In the genomic region with DNA sequence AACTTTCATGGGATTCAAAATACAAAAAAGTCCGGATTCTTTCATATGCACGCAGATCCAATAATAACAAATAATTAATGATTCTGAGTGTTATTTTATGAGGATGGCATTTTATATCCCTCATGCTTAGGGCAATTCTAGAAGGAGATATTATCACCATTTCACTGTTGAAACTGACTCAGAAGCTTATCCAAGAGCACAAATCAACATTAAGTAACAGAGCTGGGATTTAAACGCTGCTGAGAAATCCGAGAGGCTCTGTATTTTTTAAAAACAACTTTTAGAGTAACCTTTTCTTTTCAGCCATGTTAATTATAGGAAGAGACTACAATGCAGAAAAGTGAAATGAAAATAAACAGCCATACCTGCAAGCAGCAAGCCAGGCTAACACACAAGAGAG, we compare ENCODE assay signal across 2 cellular contexts.
TF ChIP-seq lines count a peak whose summit lies in the region.

No MANE protein-coding gene starts in this region.

TF ChIP-seq in HEK293, 187 proteins besides CTCF, POLR2A, EP300 and RAD21 (continued from another document):
- TF ChIP-seq, protein P1, sequence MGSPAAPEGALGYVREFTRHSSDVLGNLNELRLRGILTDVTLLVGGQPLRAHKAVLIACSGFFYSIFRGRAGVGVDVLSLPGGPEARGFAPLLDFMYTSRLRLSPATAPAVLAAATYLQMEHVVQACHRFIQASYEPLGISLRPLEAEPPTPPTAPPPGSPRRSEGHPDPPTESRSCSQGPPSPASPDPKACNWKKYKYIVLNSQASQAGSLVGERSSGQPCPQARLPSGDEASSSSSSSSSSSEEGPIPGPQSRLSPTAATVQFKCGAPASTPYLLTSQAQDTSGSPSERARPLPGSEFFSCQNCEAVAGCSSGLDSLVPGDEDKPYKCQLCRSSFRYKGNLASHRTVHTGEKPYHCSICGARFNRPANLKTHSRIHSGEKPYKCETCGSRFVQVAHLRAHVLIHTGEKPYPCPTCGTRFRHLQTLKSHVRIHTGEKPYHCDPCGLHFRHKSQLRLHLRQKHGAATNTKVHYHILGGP (tag by site-specific recombination; IDR thresholded peaks at IDR 0.05): no peak

TF ChIP-seq in WTC11, 78 proteins besides CTCF, POLR2A, EP300 and RAD21 (continued from another document):
- TF ChIP-seq, protein P2, sequence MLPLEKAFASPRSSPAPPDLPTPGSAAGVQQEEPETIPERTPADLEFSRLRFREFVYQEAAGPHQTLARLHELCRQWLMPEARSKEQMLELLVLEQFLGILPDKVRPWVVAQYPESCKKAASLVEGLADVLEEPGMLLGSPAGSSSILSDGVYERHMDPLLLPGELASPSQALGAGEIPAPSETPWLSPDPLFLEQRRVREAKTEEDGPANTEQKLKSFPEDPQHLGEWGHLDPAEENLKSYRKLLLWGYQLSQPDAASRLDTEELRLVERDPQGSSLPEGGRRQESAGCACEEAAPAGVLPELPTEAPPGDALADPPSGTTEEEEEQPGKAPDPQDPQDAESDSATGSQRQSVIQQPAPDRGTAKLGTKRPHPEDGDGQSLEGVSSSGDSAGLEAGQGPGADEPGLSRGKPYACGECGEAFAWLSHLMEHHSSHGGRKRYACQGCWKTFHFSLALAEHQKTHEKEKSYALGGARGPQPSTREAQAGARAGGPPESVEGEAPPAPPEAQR (CRISPR knock-in tag; IDR thresholded peaks at IDR 0.05): no peak
- TF ChIP-seq ZNF263 (CRISPR knock-in tag; IDR thresholded peaks at IDR 0.05; ENCODE audit: low read depth) (no peak), ZNF232 (CRISPR knock-in tag; IDR thresholded peaks at IDR 0.05) (no peak)
TF ChIP-seq in WTC11: peak in this region for 0.
